17 cellular contexts compared by ENCODE assay signal in genomic region chr6:119575721-119576120, GRCh38.
DNase-seq lines count a peak whose midpoint lies in the region; ATAC-seq, FAIRE-seq and TF ChIP-seq lines count a peak whose summit lies in the region.
"Had no signal": no experiment of that assay in that cellular context is flagged by ENCODE, and none has a peak within 500 bp of the region (broad histone marks: within the 10 kb centered on the region; RNA-seq: fewer than 3 reads in every experiment).

No MANE protein-coding gene starts in this region.

- H4K20me1 ChIP-seq in SK-N-SH (ENCODE audit: insufficient read depth), result no peaks in the 10 kb centered on the region

- TF ChIP-seq EP300 in SK-N-SH (IDR thresholded peaks at IDR 0.05; ENCODE audit: borderline replicate concordance in 1 of 2, low read depth in 1 of 2, low read length in 1 of 2), result no peak

- no peaks in the 10 kb centered on the region for H3F3A ChIP-seq in SK-N-SH (replicated peaks; ENCODE audit: insufficient read depth)

- H3K79me2 ChIP-seq in SK-N-SH (ENCODE audit: insufficient read depth), result no peaks in the 10 kb centered on the region

- peaks cover 3% of the 10 kb centered on the region; the same call in 1 of the 2 replicates for H3K9me3 ChIP-seq in SK-N-SH
- H3K9me3 ChIP-seq: SJCRH30 had no signal

- no peak overlapping the region for H3K4me2 ChIP-seq in SK-N-SH

- ATAC-seq in SK-N-SH treated with all-trans-retinoic acid at 6 μM for 48 hours (no peak), GM19463 (IDR thresholded peaks at IDR 0.05; ENCODE audit: unreplicated experiment) (no peak)
- ATAC-seq: esophagus mucosa had no signal

- TF ChIP-seq CTCF in SK-N-SH (IDR thresholded peaks at IDR 0.05) (no peak), fibroblast of pulmonary artery (IDR thresholded peaks at IDR 0.05; ENCODE audit: low read length, missing control alignments) (no peak)

- no peaks in the 10 kb centered on the region; the same call in 1 of the 2 replicates for H3K9me2 ChIP-seq in SK-N-SH

- H3K9ac ChIP-seq in SK-N-SH, result no peak overlapping the region

- FAIRE-seq in urothelium cell line (lab: Jason Lieb, UNC), result no peak

- H3K27ac ChIP-seq in SK-N-SH (ENCODE audit: low read depth in 2 of 2, low read length in 1 of 2), result no peak overlapping the region
- H3K27ac ChIP-seq: 22Rv1, SJCRH30, spleen had no signal

- 25% methylated on average over 2 of the region's 2 CpGs for WGBS in SK-N-SH (ENCODE audit: low lambda C conversion rate)

- POLR2A ChIA-PET in SK-N-SH (lab: Yijun Ruan, JAX), result no interaction called here

- DNase-seq in SK-N-SH (no peak), T1000 (lab: John Stamatoyannopoulos, UW) (peak; percentile 65), fibroblast of pulmonary artery (ENCODE audit: low read depth) (peak; percentile 26), urothelium cell line (ENCODE audit: low spot score) (peak; percentile 11), NCI-H187 (lab: John Stamatoyannopoulos, UW) (no peak), iPS-NIHi11 (ENCODE audit: low spot score) (no peak)
- DNase-seq: activated B cell treated with CpG ODN at 0.5 μM for 24 hours; activated CD8-positive, alpha-beta memory T cell treated with anti-CD3 and anti-CD28 coated beads, Interleukin-2, amount 50 U/mL, for 48 hours; Karpas-422; NCI-H2081; occipital lobe; SJCRH30; spleen had no signal

- TF ChIP-seq RAD21 in SK-N-SH (IDR thresholded peaks at IDR 0.05; ENCODE audit: low read length), result no peak

- H3K4me1 ChIP-seq in SK-N-SH (ENCODE audit: control insufficient read depth in 1 of 2, insufficient read depth in 2 of 2, low read depth in 1 of 2, low read length in 1 of 2), result no peaks in the 10 kb centered on the region
- H3K4me1 ChIP-seq: SJCRH30, spleen had no signal

- H2AFZ ChIP-seq in SK-N-SH (ENCODE audit: low read depth), result 0 out of 2 replicates have a peak overlapping the region, but pooled peaks have one; percentile 2

- no peak overlapping the region for H3K4me3 ChIP-seq in SK-N-SH (ENCODE audit: low read depth in 2 of 2, low read length in 1 of 2)
- no peak overlapping the region for H3K4me3 ChIP-seq in fibroblast of pulmonary artery (replicated peaks; ENCODE audit: low read depth, low read length)
- H3K4me3 ChIP-seq: SJCRH30, spleen had no signal

- CTCF ChIA-PET in SK-N-SH (lab: Yijun Ruan, JAX), result no interaction called here

- H3K27me3 ChIP-seq in SK-N-SH (ENCODE audit: insufficient read depth), result no peaks in the 10 kb centered on the region
- H3K27me3 ChIP-seq: SJCRH30, spleen had no signal

- H3K36me3 ChIP-seq in SK-N-SH (replicated peaks in 1 of 2; ENCODE audit: control insufficient read depth in 1 of 2, insufficient read depth in 2 of 2, low read length in 1 of 2), result no peaks in the 10 kb centered on the region
- H3K36me3 ChIP-seq: SJCRH30, spleen had no signal

TF ChIP-seq in SK-N-SH, 30 proteins besides CTCF, POLR2A, EP300 and RAD21 (continues in another document):
- TF ChIP-seq CHD2 (IDR thresholded peaks at IDR 0.05; ENCODE audit: low read length, partially characterized antibody), result no peak
- no peak for TF ChIP-seq TCF12 (IDR thresholded peaks at IDR 0.05)
- TF ChIP-seq MXI1 (IDR thresholded peaks at IDR 0.05; ENCODE audit: low read depth, low read length), result no peak
- no peak for TF ChIP-seq YY1 (IDR thresholded peaks at IDR 0.05; ENCODE audit: low read depth)
- no peak for TF ChIP-seq FOXM1 (IDR thresholded peaks at IDR 0.05; ENCODE audit: low read depth)
- no peak for TF ChIP-seq REST (IDR thresholded peaks at IDR 0.05; ENCODE audit: low read depth, low read length)
- no peak for TF ChIP-seq ZBTB33 (IDR thresholded peaks at IDR 0.05; ENCODE audit: borderline replicate concordance, low read depth)
- no peak for TF ChIP-seq RFX5 (IDR thresholded peaks at IDR 0.05; ENCODE audit: low read length)

TF ChIP-seq in SK-N-SH treated with all-trans-retinoic acid at 6 μM for 48 hours, 23 proteins besides CTCF, POLR2A, EP300 and RAD21:
- no peak for TF ChIP-seq ISL1 (CRISPR knock-in tag; IDR thresholded peaks at IDR 0.05)

Comparison
In these comparisons a context has a peak if more than half of its experiments do, and no peak if none do; other contexts are left out.
1. DNase-seq: peak in T1000 (single experiment), fibroblast of pulmonary artery (single experiment) and urothelium cell line (single experiment); none in SK-N-SH (single experiment), NCI-H187 (0 of 2) and iPS-NIHi11 (single experiment).